8 cellular contexts compared by ENCODE assay signal in genomic region chr3:119322021-119322522, GRCh38. TPM values are rescaled to one million over a fixed set of nuclear protein-coding genes. Genes with fewer than 3 reads are reported as not detected.
A peak's percentile ranks its signal among the peaks of the same experiment; 100 is the strongest.
DNase-seq lines count a peak whose midpoint lies in the region; ATAC-seq, FAIRE-seq and TF ChIP-seq lines count a peak whose summit lies in the region.

No MANE protein-coding gene starts in this region.

- H3K4me3 Mint-ChIP-seq in activated naive CD8-positive, alpha-beta T cell treated with anti-CD3 and anti-CD28 coated beads, Interleukin-2, amount 50 U/mL, for 24 hours = peak overlapping the region; percentile 86

- peak overlapping the region; percentile 47 for H3K4me3 ChIP-seq in HAP-1
- H3K4me3 ChIP-seq in kidney (ENCODE audit: low read length in 2 of 2) = peak overlapping the region; percentile 52 to 54
- peak overlapping the region; percentile 87 for H3K4me3 ChIP-seq in thoracic aorta

- H3K27me3 ChIP-seq in HAP-1 (ENCODE audit: low read depth) = no peaks in the 10 kb centered on the region
- no peaks in the 10 kb centered on the region for H3K27me3 ChIP-seq in thoracic aorta (replicated peaks; ENCODE audit: insufficient read depth)

- in situ Hi-C loops in ACHN (cut with HindIII; ENCODE audit: low pct_ligation_motif_present, low pct_unique_long_range_greater_than_20kb, low sequenced_read_pairs) (no loop called here), HAP-1 (cut with MboI; ENCODE audit: low sequenced_read_pairs) (no loop called here)

- H3K4me1 ChIP-seq in HAP-1 = peaks cover 8% of the 10 kb centered on the region
- H3K4me1 ChIP-seq in kidney (ENCODE audit: control insufficient read depth in 1 of 2, insufficient read depth in 1 of 2, low read depth in 1 of 2, low read length in 2 of 2) = peaks cover 5 to 8% of the 10 kb centered on the region in 2 donors
- peaks cover 2 to 15% of the 10 kb centered on the region in 2 donors for H3K4me1 ChIP-seq in thoracic aorta (ENCODE audit: control insufficient read depth in 1 of 2, low read depth in 2 of 2)

- intact Hi-C loops in kidney (cut with DNase I) = no loop called here

- H3K9ac ChIP-seq in kidney (ENCODE audit: low read length in 2 of 2) = peak overlapping the region; percentile 38 to 43

- peaks cover 15% of the 10 kb centered on the region for H3K36me3 Mint-ChIP-seq in activated naive CD8-positive, alpha-beta T cell treated with anti-CD3 and anti-CD28 coated beads, Interleukin-2, amount 50 U/mL, for 24 hours (ENCODE audit: low read depth)

- no peak for FAIRE-seq in kidney (lab: Jason Lieb, UNC)

- no peaks in the 10 kb centered on the region for H3K9me3 ChIP-seq in HAP-1
- no peaks in the 10 kb centered on the region for H3K9me3 ChIP-seq in kidney (ENCODE audit: control insufficient read depth in 1 of 2, low read length in 2 of 2)
- no peaks in the 10 kb centered on the region for H3K9me3 ChIP-seq in thoracic aorta

- H3K36me3 ChIP-seq in HAP-1 (replicated peaks) (no peaks in the 10 kb centered on the region), kidney (ENCODE audit: control insufficient read depth in 1 of 2, insufficient read depth in 2 of 2, low read length in 2 of 2) (no peaks in the 10 kb centered on the region), thoracic aorta (no peaks in the 10 kb centered on the region)

- DNase-seq in ACHN (peak; percentile 23), HAP-1 (ENCODE audit: low spot score in 2 of 2) (no peak), kidney (no peak), thoracic aorta (ENCODE audit: low spot score) (no peak), activated gamma-delta T cell treated with Interleukin-2 at 50 U/mL for 16 hours (no peak), 8988T (no peak), NCI-H2107 treated with DMSO at 0.1 percent for 48 hours (lab: John Stamatoyannopoulos, UW; ENCODE audit: unreplicated experiment) (no peak)
- no peak for DNase-seq in activated naive CD8-positive, alpha-beta T cell treated with anti-CD3 and anti-CD28 coated beads, Interleukin-2, amount 50 U/mL, for 24 hours

- H3K9me3 Mint-ChIP-seq in activated naive CD8-positive, alpha-beta T cell treated with anti-CD3 and anti-CD28 coated beads, Interleukin-2, amount 50 U/mL, for 24 hours = no peaks in the 10 kb centered on the region

- TF ChIP-seq CTCF in kidney (IDR thresholded peaks at IDR 0.05; ENCODE audit: borderline replicate concordance, extremely low read depth, insufficient read depth) = no peak
- TF ChIP-seq CTCF in thoracic aorta (IDR thresholded peaks at IDR 0.05) = no peak

- H3K27ac ChIP-seq in kidney (ENCODE audit: low read depth in 2 of 2, low read length in 2 of 2) (peak overlapping the region; percentile 76 to 89), thoracic aorta (peak overlapping the region; percentile 72 to 87)

- no peak for ATAC-seq in activated naive CD8-positive, alpha-beta T cell treated with anti-CD3 and anti-CD28 coated beads, Interleukin-2, amount 50 U/mL, for 24 hours
- ATAC-seq in thoracic aorta (ENCODE audit: insufficient number of reproducible peaks, low FRiP score, low read depth) = no peak

- H3K27me3 Mint-ChIP-seq in activated naive CD8-positive, alpha-beta T cell treated with anti-CD3 and anti-CD28 coated beads, Interleukin-2, amount 50 U/mL, for 24 hours = no peaks in the 10 kb centered on the region

- H3K4me1 Mint-ChIP-seq in activated naive CD8-positive, alpha-beta T cell treated with anti-CD3 and anti-CD28 coated beads, Interleukin-2, amount 50 U/mL, for 24 hours = peaks cover 47% of the 10 kb centered on the region

- H3K27ac Mint-ChIP-seq in activated naive CD8-positive, alpha-beta T cell treated with anti-CD3 and anti-CD28 coated beads, Interleukin-2, amount 50 U/mL, for 24 hours = peak overlapping the region; percentile 95

RNA-seq across cellular contexts. Expression of gene ARHGAP31, which starts 27.9 kb away (rescaled TPM):
- 28.7 TPM for total RNA-seq in kidney
- polyA plus RNA-seq in kidney (ENCODE audit: insufficient read depth, low read depth, low replicate concordance) = 3.2 TPM
- 10 to 100 TPM; 20.8 to 33.6 TPM for total RNA-seq in thoracic aorta
